ENCODE assay signal across 8 cellular contexts in genomic region chr2:60581461-60582282, GRCh38. TPM values are rescaled to one million over a fixed set of nuclear protein-coding genes. Genes with fewer than 3 reads are reported as not detected.
DNase-seq lines count a peak whose midpoint lies in the region; ATAC-seq and TF ChIP-seq lines count a peak whose summit lies in the region.

No MANE protein-coding gene starts in this region.

- CTCF ChIA-PET in T-cell (lab: Charles Lee), result interaction anchor here (0.8 to 1.6 kb wide), 7 partner anchors 11 to 1818 kb away, joined by 3 to 5 read pairs (median 3); no protein-coding TSS in a partner anchor

- H3K4me1 Mint-ChIP-seq in T-cell, result peaks cover 0 to 6% (median 2%) of the 10 kb centered on the region in 3 donors

- H3K36me3 Mint-ChIP-seq in T-cell, result no peaks in the 10 kb centered on the region

- H3K4me3 Mint-ChIP-seq in T-cell, result peak overlapping the region in 1 of 3 donors; percentile 51

- H3K36me3 ChIP-seq in GM23248 (ENCODE audit: low read depth) (no peaks in the 10 kb centered on the region), iPS DF 6.9 (ENCODE audit: control insufficient read depth, insufficient read depth, low read length) (no peaks in the 10 kb centered on the region), gastrocnemius medialis (no peaks in the 10 kb centered on the region)

- DNase-seq in GM04504 (ENCODE audit: low read depth) (peak; percentile 14), GM23248 (peak; percentile 84), LHCN-M2 (ENCODE audit: low read depth) (peak; percentile 32), T-cell (peak; percentile 8 to 62 (median 49)), astrocyte of the cerebellum (ENCODE audit: low read depth) (no peak), iPS DF 6.9 (ENCODE audit: low read depth, low spot score) (no peak), gastrocnemius medialis (peak; percentile 10 to 17)

- ATAC-seq in T-cell (replicated peaks in 1 of 4), result peak; percentile 80 to 93 (median 89)
- ATAC-seq in gastrocnemius medialis, result peak; percentile 58 to 86
- ATAC-seq in HG02840 (IDR thresholded peaks at IDR 0.05; ENCODE audit: low FRiP score, unreplicated experiment), result no peak

- no peaks in the 10 kb centered on the region for H3K9me3 ChIP-seq in GM23248 (ENCODE audit: low read depth)
- H3K9me3 ChIP-seq in iPS DF 6.9 (ENCODE audit: control insufficient read depth, insufficient read depth, low read length), result no peaks in the 10 kb centered on the region
- H3K9me3 ChIP-seq in gastrocnemius medialis, result no peaks in the 10 kb centered on the region

- peaks cover 28 to 52% of the 10 kb centered on the region in 2 donors for H3K27me3 Mint-ChIP-seq in T-cell

- no peaks in the 10 kb centered on the region for H3F3A ChIP-seq in GM23248 (ENCODE audit: insufficient read depth)

- H3K4me1 ChIP-seq in GM23248 (ENCODE audit: insufficient read depth), result no peaks in the 10 kb centered on the region
- no peaks in the 10 kb centered on the region for H3K4me1 ChIP-seq in iPS DF 6.9 (ENCODE audit: control insufficient read depth, insufficient read depth, low read length)
- H3K4me1 ChIP-seq in gastrocnemius medialis, result peaks cover 0 to 3% of the 10 kb centered on the region in 2 donors

- TF ChIP-seq CTCF in astrocyte of the cerebellum (IDR thresholded peaks at IDR 0.05; ENCODE audit: low read depth, low read length, missing control alignments) (peak; percentile 87), gastrocnemius medialis (IDR thresholded peaks at IDR 0.05 in 4 of 5, conservative IDR thresholded peaks at IDR 0.05 in 1 of 5) (peak; percentile 69 to 91 (median 79))

- no peak overlapping the region for H3K27ac Mint-ChIP-seq in T-cell

- peaks cover 37% of the 10 kb centered on the region for H3K27me3 ChIP-seq in GM23248 (replicated peaks; ENCODE audit: insufficient read depth)
- no peaks in the 10 kb centered on the region for H3K27me3 ChIP-seq in iPS DF 6.9 (ENCODE audit: control insufficient read depth, insufficient read depth, low read length)
- peaks cover 6 to 11% (median 7%) of the 10 kb centered on the region in 3 donors for H3K27me3 ChIP-seq in gastrocnemius medialis

- peak overlapping the region; percentile 78 for H3K4me2 ChIP-seq in GM23248 (ENCODE audit: unreplicated experiment)

- intact Hi-C loops in gastrocnemius medialis (cut with DNase I; ENCODE audit: low total_unique reads), result no loop called here

- 4% methylated on average over 49 to 58 of the region's 59 CpGs for WGBS in GM23248 (ENCODE audit: low coverage in 1 of 2, low lambda C conversion rate in 2 of 2, missing lambda C conversion rate in 2 of 2), 2 experiments
- no CpG with 5 or more reads among the region's 59 CpGs for WGBS in iPS DF 6.9 (ENCODE audit: insufficient coverage, insufficient read length)

- peak overlapping the region; percentile 22; the same call in 1 of the 2 replicates for H3K9ac ChIP-seq in GM23248

- H3K4me3 ChIP-seq in GM23248 (peak overlapping the region; percentile 67), astrocyte of the cerebellum (ENCODE audit: low read depth, low read length) (peak overlapping the region; percentile 37), iPS DF 6.9 (ENCODE audit: low read length) (peak overlapping the region; percentile 44; the same call in 1 of the 2 replicates), gastrocnemius medialis (peak overlapping the region in 3 of 4 donors; percentile 29 to 44 (median 41))

- H3K27ac ChIP-seq in GM23248, result no peak overlapping the region
- H3K27ac ChIP-seq in iPS DF 6.9 (ENCODE audit: low read length), result no peak overlapping the region
- no peak overlapping the region for H3K27ac ChIP-seq in gastrocnemius medialis

- no peaks in the 10 kb centered on the region for H3K9me3 Mint-ChIP-seq in T-cell

- TF ChIP-seq POLR2A in gastrocnemius medialis (IDR thresholded peaks at IDR 0.05), result no peak

- H4K20me1 ChIP-seq in GM23248 (ENCODE audit: insufficient read depth), result no peaks in the 10 kb centered on the region

- H3K9me2 ChIP-seq in GM23248 (ENCODE audit: insufficient read depth), result no peaks in the 10 kb centered on the region

- H3K79me2 ChIP-seq in GM23248 (ENCODE audit: insufficient read depth), result no peaks in the 10 kb centered on the region

- POLR2A ChIA-PET in T-cell (lab: Charles Lee), result no interaction called here

- in situ Hi-C loops in GM23248 (cut with MboI) (loop anchor here (25.0 kb wide), 2 partner anchors 1269 to 1819 kb away; no protein-coding TSS in a partner anchor), astrocyte of the cerebellum (cut with HindIII; ENCODE audit: low sequenced_read_pairs) (no loop called here), gastrocnemius medialis (cut with MboI; ENCODE audit: low sequenced_read_pairs in 4 of 4) (loop anchor here in 2 of 4 donors (10.0 to 25.0 kb wide), 2 partner anchors 1277 to 1294 kb away; no protein-coding TSS in a partner anchor)

- peak overlapping the region; percentile 79 for H2AFZ ChIP-seq in GM23248

RNA-seq across cellular contexts. Expression of gene BCL11A, which starts 28.2 kb away (rescaled TPM):
- 1.8 and 3.5 TPM in 2 replicates for total RNA-seq in GM23248 (2014; rRNA removed; shearing (Covaris generic))
- 8.9 and 9.6 TPM in 2 replicates for polyA plus RNA-seq in GM23248 (2016; fragmentation: Nextera tagmentation; extraction: Ambion mirVana)
- total RNA-seq in LHCN-M2 (2014; rRNA removed) (0.11 and 0.13 TPM in 2 replicates), T-cell (10 to 100 TPM in 1 of 5 donors, 1 to 10 TPM in 4; 3.6 to 11.9 (median 5.6) TPM), gastrocnemius medialis (1 to 10 TPM in 1 of 4 donors, under 1 TPM in 2, not detected in 1; 0.04 to 1.0 (median 0.07) TPM)
- 0.12 TPM for polyA plus RNA-seq in LHCN-M2 (2012)

Comparison
In these comparisons a context has a peak if more than half of its experiments do, and no peak if none do; other contexts are left out.
1. DNase-seq: peak in GM04504 (single experiment), GM23248 (single experiment), LHCN-M2 (single experiment), T-cell (34 of 34) and gastrocnemius medialis (2 of 2); none in astrocyte of the cerebellum (single experiment) and iPS DF 6.9 (single experiment).
2. Peak in every context shown above with its lines, with median percentiles within 50 percentile points of each other: H3K4me3 ChIP-seq.